1 cellular context compared by ENCODE assay signal in the genomic region with DNA sequence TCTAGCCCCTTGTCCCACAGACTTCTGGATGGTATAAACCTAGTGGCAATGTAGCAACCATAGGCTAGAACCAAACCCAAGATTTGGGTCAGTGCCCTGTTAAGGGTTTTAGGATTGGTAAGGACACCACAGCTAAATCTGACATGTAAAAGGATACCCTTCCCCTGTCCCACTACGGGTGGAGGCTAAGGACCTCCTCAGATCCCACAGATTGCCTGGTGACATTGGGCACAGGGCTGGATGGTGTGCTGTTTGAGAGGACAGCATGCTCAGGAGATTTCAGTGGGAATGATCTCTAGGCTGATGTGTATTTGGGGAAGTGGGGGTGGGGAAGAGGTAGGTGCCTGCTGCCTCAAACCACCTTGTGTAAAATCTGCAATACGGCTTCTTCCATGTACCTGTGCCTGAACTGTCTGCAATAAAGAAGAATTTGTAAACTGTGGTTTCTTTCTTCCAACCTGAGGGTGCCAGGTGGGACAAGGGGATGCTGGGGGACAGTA.
TF ChIP-seq lines count a peak whose summit lies in the region.

No MANE protein-coding gene starts in this region.

TF ChIP-seq in IMR-90, 13 proteins besides CTCF, POLR2A, EP300 and RAD21 (continued from another document):
- TF ChIP-seq NFE2L2 (IDR thresholded peaks at IDR 0.05; ENCODE audit: low read depth, low read length) (no peak), CHD1 (IDR thresholded peaks at IDR 0.05; ENCODE audit: low read depth, low read length) (no peak), CEBPB (IDR thresholded peaks at IDR 0.05; ENCODE audit: low read depth, low read length) (no peak), SMC3 (IDR thresholded peaks at IDR 0.05; ENCODE audit: low read depth, low read length) (no peak), RFX5 (IDR thresholded peaks at IDR 0.05; ENCODE audit: low read depth, low read length) (no peak), FOS (IDR thresholded peaks at IDR 0.05; ENCODE audit: low read depth, low read length) (no peak), ELK1 (IDR thresholded peaks at IDR 0.05; ENCODE audit: borderline replicate concordance, low read depth, low read length) (no peak), MAFK (IDR thresholded peaks at IDR 0.05; ENCODE audit: low read depth, low read length) (no peak), BHLHE40 (IDR thresholded peaks at IDR 0.05; ENCODE audit: low read depth, low read length) (no peak), RCOR1 (IDR thresholded peaks at IDR 0.05; ENCODE audit: insufficient replicate concordance, low read length) (no peak)
- TF ChIP-seq, protein P1, sequence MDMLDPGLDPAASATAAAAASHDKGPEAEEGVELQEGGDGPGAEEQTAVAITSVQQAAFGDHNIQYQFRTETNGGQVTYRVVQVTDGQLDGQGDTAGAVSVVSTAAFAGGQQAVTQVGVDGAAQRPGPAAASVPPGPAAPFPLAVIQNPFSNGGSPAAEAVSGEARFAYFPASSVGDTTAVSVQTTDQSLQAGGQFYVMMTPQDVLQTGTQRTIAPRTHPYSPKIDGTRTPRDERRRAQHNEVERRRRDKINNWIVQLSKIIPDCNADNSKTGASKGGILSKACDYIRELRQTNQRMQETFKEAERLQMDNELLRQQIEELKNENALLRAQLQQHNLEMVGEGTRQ (IDR thresholded peaks at IDR 0.05; ENCODE audit: low read depth, low read length), result no peak
